Comparison of ENCODE assay signal across 18 cellular contexts in the genomic region with DNA sequence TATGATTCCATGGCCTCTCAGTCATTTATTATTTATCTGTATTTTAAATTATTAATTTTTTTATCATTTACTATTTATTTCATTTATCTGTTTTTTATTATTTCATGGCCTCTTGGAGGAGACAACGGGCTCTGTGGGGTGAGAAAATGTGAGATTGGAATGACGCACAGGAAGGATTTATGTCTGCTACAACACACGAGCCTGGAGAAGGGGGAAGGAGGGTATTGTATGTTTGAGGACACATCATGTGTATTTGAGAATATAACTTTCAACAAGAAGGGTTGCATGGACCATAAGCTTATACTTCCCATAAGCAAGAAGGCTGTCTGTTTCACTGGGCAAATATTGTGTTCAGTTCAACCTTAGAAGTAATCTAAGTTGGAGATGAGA. TPM values are rescaled to one million over a fixed set of nuclear protein-coding genes. Genes with fewer than 3 reads are reported as not detected.
DNase-seq lines count a peak whose midpoint lies in the region; ATAC-seq and TF ChIP-seq lines count a peak whose summit lies in the region.
"Had no signal": no experiment of that assay in that cellular context is flagged by ENCODE, and none has a peak within 500 bp of the region (broad histone marks: within the 10 kb centered on the region; RNA-seq: fewer than 3 reads in every experiment).

No MANE protein-coding gene starts in this region.

- H3K36me3 ChIP-seq in SJSA1 (no peaks in the 10 kb centered on the region), transverse colon (no peaks in the 10 kb centered on the region)
- H3K36me3 ChIP-seq: BE2C, Peyer's patch had no signal

- DNase-seq in SJSA1 (ENCODE audit: low read depth in 1 of 2, low spot score in 2 of 2) (no peak), choroid plexus epithelial cell (ENCODE audit: low read depth) (peak; percentile 24), nephron progenitor cell (no peak), transverse colon (no peak), NCI-H82 (lab: John Stamatoyannopoulos, UW) (no peak), activated gamma-delta T cell (lab: John Stamatoyannopoulos, UW) (no peak)
- DNase-seq: BE2C; Calu3; CD4-positive, alpha-beta memory T cell; DMS53; H9; NCI-H187 treated with DMSO at 0.1 percent for 48 hours; NCI-H2171; Peyer's patch had no signal

- no peak overlapping the region for H3K4me3 ChIP-seq in SJSA1
- no peak overlapping the region for H3K4me3 ChIP-seq in choroid plexus epithelial cell (ENCODE audit: low read depth, low read length)
- no peak overlapping the region for H3K4me3 ChIP-seq in transverse colon
- H3K4me3 ChIP-seq: Peyer's patch had no signal

- WGBS in transverse colon (ENCODE audit: low coverage in 1 of 2), 2 donors = 68 to 88% methylated on average over 3 of the region's 3 CpGs

- peaks cover 46% of the 10 kb centered on the region for H3K4me1 Mint-ChIP-seq in nephron progenitor cell
- H3K4me1 Mint-ChIP-seq: CD4-positive, alpha-beta memory T cell; IgD-negative memory B cell had no signal

- H3K4me3 Mint-ChIP-seq in nephron progenitor cell = peak overlapping the region; percentile 0
- H3K4me3 Mint-ChIP-seq: CD4-positive, alpha-beta memory T cell; H9; IgD-negative memory B cell had no signal

- H3K9me3 ChIP-seq in SJSA1 (replicated peaks) (no peaks in the 10 kb centered on the region), transverse colon (no peaks in the 10 kb centered on the region)
- H3K9me3 ChIP-seq: BE2C, Peyer's patch had no signal

- H3K27ac Mint-ChIP-seq in nephron progenitor cell = peak overlapping the region; percentile 52
- H3K27ac Mint-ChIP-seq: CD4-positive, alpha-beta memory T cell; IgD-negative memory B cell had no signal

- in situ Hi-C loops in transverse colon (cut with MboI; ENCODE audit: low pct_ligation_motif_present in 1 of 4, low pct_unique_long_range_greater_than_20kb in 1 of 4, low sequenced_read_pairs in 3 of 4) = no loop called here

- no peak for ATAC-seq in GM21390 (IDR thresholded peaks at IDR 0.05; ENCODE audit: unreplicated experiment)
- ATAC-seq in GM21737 (IDR thresholded peaks at IDR 0.05; ENCODE audit: unreplicated experiment) = no peak
- ATAC-seq: Right ventricle myocardium inferior had no signal

- no peak for TF ChIP-seq CTCF in choroid plexus epithelial cell (conservative IDR thresholded peaks at IDR 0.05; ENCODE audit: low read depth, low read length)
- no peak for TF ChIP-seq CTCF in nephron progenitor cell (IDR thresholded peaks at IDR 0.05)
- no peak for TF ChIP-seq CTCF in transverse colon (IDR thresholded peaks at IDR 0.05)

- H3K27me3 Mint-ChIP-seq in nephron progenitor cell (ENCODE audit: low read depth, poor library complexity) = peaks cover 10% of the 10 kb centered on the region
- H3K27me3 Mint-ChIP-seq: CD4-positive, alpha-beta memory T cell; IgD-negative memory B cell had no signal

- intact Hi-C loops in transverse colon (cut with DNase I; ENCODE audit: low total_unique reads) = no loop called here

- TF ChIP-seq EP300 in transverse colon (IDR thresholded peaks at IDR 0.05; ENCODE audit: low read depth) = no peak

- no peaks in the 10 kb centered on the region for H3K27me3 ChIP-seq in SJSA1 (replicated peaks)
- H3K27me3 ChIP-seq in transverse colon = no peaks in the 10 kb centered on the region
- H3K27me3 ChIP-seq: BE2C, Peyer's patch had no signal

- no peaks in the 10 kb centered on the region for H3K36me3 Mint-ChIP-seq in nephron progenitor cell (ENCODE audit: low read depth)
- H3K36me3 Mint-ChIP-seq: CD4-positive, alpha-beta memory T cell; IgD-negative memory B cell had no signal

- TF ChIP-seq POLR2A in transverse colon (IDR thresholded peaks at IDR 0.05) = no peak

- H3K27ac ChIP-seq in SJSA1 (peak overlapping the region; percentile 88), transverse colon (peak overlapping the region; percentile 48 to 66 (median 62))

- H3K9me3 Mint-ChIP-seq in nephron progenitor cell = no peaks in the 10 kb centered on the region
- H3K9me3 Mint-ChIP-seq: CD4-positive, alpha-beta memory T cell; H9; IgD-negative memory B cell had no signal

- peaks cover 55% of the 10 kb centered on the region for H3K4me1 ChIP-seq in SJSA1 (replicated peaks)
- peaks cover 4 to 40% (median 13%) of the 10 kb centered on the region in 4 donors for H3K4me1 ChIP-seq in transverse colon
- H3K4me1 ChIP-seq: BE2C had no signal

RNA-seq across cellular contexts. Expression of gene LSM3, which starts 31.7 kb away (rescaled TPM):
- total RNA-seq in SJSA1 (2014; rRNA removed; shearing (Covaris generic)) = 22.4 and 25.9 TPM in 2 replicates
- total RNA-seq in transverse colon = 1 to 10 TPM; 5.6 to 9.6 (median 8.0) TPM

RNA-seq across cellular contexts. Expression of gene XPC, which starts 31.9 kb away (rescaled TPM):
- total RNA-seq in SJSA1 (2014; rRNA removed; shearing (Covaris generic)) = 12.9 and 17.7 TPM in 2 replicates
- total RNA-seq in transverse colon = 100 to 1,000 TPM in 1 of 4 donors, 10 to 100 TPM in 3; 30.7 to 287 (median 46.6) TPM
